ENCODE assay signal across 2 cellular contexts in the genomic region with DNA sequence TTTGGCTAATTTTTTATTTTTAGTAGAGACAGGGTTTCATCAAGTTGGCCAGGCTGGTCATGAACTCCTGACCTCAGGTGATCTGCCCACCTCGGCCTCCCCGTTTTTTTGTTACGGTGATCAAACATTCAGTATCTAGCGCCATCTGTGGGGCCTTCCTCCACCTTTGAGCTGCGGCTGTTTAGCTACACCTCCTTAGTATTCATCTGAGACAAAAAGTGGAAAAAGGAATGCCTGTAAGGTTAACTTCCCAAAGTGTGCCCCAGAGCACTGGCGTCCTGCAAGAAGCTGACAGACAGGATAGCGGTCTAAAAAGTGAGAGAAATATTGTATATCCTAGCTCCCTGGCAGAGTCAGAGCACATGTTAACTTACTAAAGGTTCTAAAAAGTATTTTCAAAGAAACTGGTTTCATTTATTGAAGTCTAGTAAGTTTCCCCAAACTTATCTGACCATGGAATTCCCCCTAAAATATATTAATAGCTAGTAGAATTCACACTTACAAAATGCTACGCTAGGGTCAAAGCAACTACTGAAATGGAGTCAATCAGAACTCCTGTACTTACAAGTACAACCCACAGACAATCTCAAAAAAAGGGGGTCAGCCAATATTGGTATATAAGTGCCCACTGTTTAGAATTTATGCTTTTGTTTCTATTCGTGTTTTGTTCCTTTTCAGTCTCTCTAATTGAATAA.
TF ChIP-seq lines count a peak whose summit lies in the region.

No MANE protein-coding gene starts in this region.

TF ChIP-seq in HCT116, 20 proteins besides CTCF, POLR2A, EP300 and RAD21 (continued from another document):
- no peak for TF ChIP-seq SRF (IDR thresholded peaks at IDR 0.05; ENCODE audit: low read depth)
- TF ChIP-seq, protein P1, sequence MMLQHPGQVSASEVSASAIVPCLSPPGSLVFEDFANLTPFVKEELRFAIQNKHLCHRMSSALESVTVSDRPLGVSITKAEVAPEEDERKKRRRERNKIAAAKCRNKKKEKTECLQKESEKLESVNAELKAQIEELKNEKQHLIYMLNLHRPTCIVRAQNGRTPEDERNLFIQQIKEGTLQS (IDR thresholded peaks at IDR 0.05), result no peak
- no peak for TF ChIP-seq SP1 (IDR thresholded peaks at IDR 0.05; ENCODE audit: low read depth)
- no peak for TF ChIP-seq CEBPB (IDR thresholded peaks at IDR 0.05; ENCODE audit: low read depth)
- no peak for TF ChIP-seq EZH2 (IDR thresholded peaks at IDR 0.05)
- TF ChIP-seq REST (IDR thresholded peaks at IDR 0.05; ENCODE audit: low read depth), result no peak
- TF ChIP-seq SIN3A (IDR thresholded peaks at IDR 0.05; ENCODE audit: low read depth), result no peak

TF ChIP-seq in HEK293T, 16 proteins besides CTCF, POLR2A, EP300 and RAD21 (continued from another document):
- TF ChIP-seq, protein P2, sequence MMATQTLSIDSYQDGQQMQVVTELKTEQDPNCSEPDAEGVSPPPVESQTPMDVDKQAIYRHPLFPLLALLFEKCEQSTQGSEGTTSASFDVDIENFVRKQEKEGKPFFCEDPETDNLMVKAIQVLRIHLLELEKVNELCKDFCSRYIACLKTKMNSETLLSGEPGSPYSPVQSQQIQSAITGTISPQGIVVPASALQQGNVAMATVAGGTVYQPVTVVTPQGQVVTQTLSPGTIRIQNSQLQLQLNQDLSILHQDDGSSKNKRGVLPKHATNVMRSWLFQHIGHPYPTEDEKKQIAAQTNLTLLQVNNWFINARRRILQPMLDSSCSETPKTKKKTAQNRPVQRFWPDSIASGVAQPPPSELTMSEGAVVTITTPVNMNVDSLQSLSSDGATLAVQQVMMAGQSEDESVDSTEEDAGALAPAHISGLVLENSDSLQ (IDR thresholded peaks at IDR 0.05), result no peak
- TF ChIP-seq HDGF (IDR thresholded peaks at IDR 0.05; ENCODE audit: borderline replicate concordance), result no peak
- TF ChIP-seq L3MBTL2 (conservative IDR thresholded peaks at IDR 0.05), result no peak
- no peak for TF ChIP-seq FOXM1 (IDR thresholded peaks at IDR 0.05; ENCODE audit: borderline replicate concordance)
- TF ChIP-seq BHLHE40 (IDR thresholded peaks at IDR 0.05; ENCODE audit: borderline replicate concordance), result no peak
- TF ChIP-seq SUZ12 (IDR thresholded peaks at IDR 0.05), result no peak
- TF ChIP-seq ELF4 (IDR thresholded peaks at IDR 0.05), result no peak
- no peak for TF ChIP-seq TARDBP (IDR thresholded peaks at IDR 0.05)
- no peak for TF ChIP-seq FOXK2 (IDR thresholded peaks at IDR 0.05)
- no peak for TF ChIP-seq ZNF384 (IDR thresholded peaks at IDR 0.05)
- TF ChIP-seq ARNT (IDR thresholded peaks at IDR 0.05), result no peak
